ENCODE assay signal across 1 cellular context in genomic region chr22:25402501-25403283, GRCh38.
A peak's percentile ranks its signal among the peaks of the same experiment; 100 is the strongest.
TF ChIP-seq lines count a peak whose summit lies in the region.

No MANE protein-coding gene starts in this region.

TF ChIP-seq in K562, 482 proteins besides CTCF, POLR2A, EP300 and RAD21 (continued from another document):
- TF ChIP-seq RBM25 (IDR thresholded peaks at IDR 0.05; ENCODE audit: low read depth, low read length, severe bottlenecking) (peak; percentile 84), IRF1 (CRISPR knock-in tag; IDR thresholded peaks at IDR 0.05; ENCODE audit: borderline replicate concordance) (no peak), POLR2H (tag; IDR thresholded peaks at IDR 0.05; ENCODE audit: low read depth) (no peak), RFX5 (IDR thresholded peaks at IDR 0.05; ENCODE audit: low read depth, low read length) (no peak), BCOR (IDR thresholded peaks at IDR 0.05) (peak; percentile 89), RCOR1 (IDR thresholded peaks at IDR 0.05; ENCODE audit: borderline replicate concordance in 1 of 2, low read depth in 2 of 2, low read length in 2 of 2) (0 out of 4 replicates have a peak, but pooled peaks of 1 of the 2 experiments have one; percentile 40), RBBP5 (IDR thresholded peaks at IDR 0.05; ENCODE audit: borderline replicate concordance, insufficient read depth, low read length, poor library complexity, severe bottlenecking) (peak; percentile 38), ARID3A (IDR thresholded peaks at IDR 0.05; ENCODE audit: borderline replicate concordance, low read depth, low read length) (no peak), DMBX1 (CRISPR knock-in tag; IDR thresholded peaks at IDR 0.05; ENCODE audit: borderline replicate concordance) (no peak), KDM1A (IDR thresholded peaks at IDR 0.05) (peak; percentile 65 to 76), SFPQ (IDR thresholded peaks at IDR 0.05; ENCODE audit: low read depth, low read length) (no peak), NR2C1 (IDR thresholded peaks at IDR 0.05) (no peak), NR2C1 (tag; IDR thresholded peaks at IDR 0.05) (no peak), MTA1 (IDR thresholded peaks at IDR 0.05; ENCODE audit: borderline replicate concordance) (no peak)
